8 cellular contexts compared by ENCODE assay signal in the genomic region with DNA sequence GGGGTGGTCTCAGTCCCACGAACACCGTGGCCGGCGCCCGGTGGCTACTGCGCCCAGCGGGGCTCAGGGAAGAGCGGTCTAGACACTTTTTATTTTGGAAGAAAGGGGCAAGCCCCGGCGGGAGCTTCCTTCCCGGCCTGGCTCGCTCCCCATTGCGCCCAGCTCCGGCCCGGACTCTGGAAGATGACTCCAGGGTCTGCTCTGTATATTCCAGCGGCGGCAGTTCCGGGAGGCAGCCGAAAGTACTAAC.
DNase-seq lines count a peak whose midpoint lies in the region; ATAC-seq and TF ChIP-seq lines count a peak whose summit lies in the region.

No MANE protein-coding gene starts in this region.

- intact Hi-C loops in activated naive CD4-positive, alpha-beta T cell treated with anti-CD3 and anti-CD28 coated beads for 36 hours (cut with micrococcal nuclease): loop anchor here (1.0 to 5.0 kb wide), 5 partner anchors 84 to 439 kb away; partner anchors contain the start of gene PWP1
- intact Hi-C loops in uterus (cut with DNase I; ENCODE audit: low total_unique reads): no loop called here

- TF ChIP-seq CTCF in cardiac fibroblast (IDR thresholded peaks at IDR 0.05; ENCODE audit: low read depth, low read length): no peak
- no peak for TF ChIP-seq CTCF in lung (IDR thresholded peaks at IDR 0.05; ENCODE audit: control extremely low read depth, extremely low read depth)
- TF ChIP-seq CTCF in type B pancreatic cell (conservative IDR thresholded peaks at IDR 0.05): no peak
- TF ChIP-seq CTCF in uterus (IDR thresholded peaks at IDR 0.05): no peak

- peaks cover 29% of the 10 kb centered on the region for H3K4me1 Mint-ChIP-seq in activated naive CD4-positive, alpha-beta T cell treated with anti-CD3 and anti-CD28 coated beads for 36 hours (ENCODE audit: low read depth)
- peaks cover 18% of the 10 kb centered on the region for H3K4me1 Mint-ChIP-seq in type B pancreatic cell (ENCODE audit: unreplicated experiment)

- H3K4me1 ChIP-seq in lung (ENCODE audit: control insufficient read depth in 2 of 2, insufficient read depth in 2 of 2, low read length in 2 of 2) (peaks cover 0 to 33% of the 10 kb centered on the region in 2 donors), uterus (peaks cover 0 to 11% of the 10 kb centered on the region in 2 donors)

- no peaks in the 10 kb centered on the region for H3K27me3 Mint-ChIP-seq in activated naive CD4-positive, alpha-beta T cell treated with anti-CD3 and anti-CD28 coated beads for 36 hours (ENCODE audit: low read depth)
- peaks cover 75% of the 10 kb centered on the region for H3K27me3 Mint-ChIP-seq in type B pancreatic cell

- WGBS in lung, 2 donors: 0 to 1% methylated on average over 19 of the region's 19 CpGs

- H3K27me3 ChIP-seq in lung (ENCODE audit: control insufficient read depth, insufficient read depth) (peaks cover 17% of the 10 kb centered on the region), uterus (peaks cover 0 to 6% of the 10 kb centered on the region in 2 donors)

- ATAC-seq in lung (ENCODE audit: insufficient read depth, low FRiP score): no peak
- no peak for ATAC-seq in HG02840 (IDR thresholded peaks at IDR 0.05; ENCODE audit: low FRiP score, unreplicated experiment)

- H3K36me3 ChIP-seq in lung (ENCODE audit: control insufficient read depth in 2 of 2, insufficient read depth in 2 of 2, low read length in 2 of 2): no peaks in the 10 kb centered on the region
- no peaks in the 10 kb centered on the region for H3K36me3 ChIP-seq in uterus

- H3K4me3 ChIP-seq in cardiac fibroblast (replicated peaks in 1 of 2; ENCODE audit: low read depth in 2 of 2, low read length in 2 of 2) (peak overlapping the region; percentile 48 to 53), lung (peak overlapping the region; percentile 9), uterus (peak overlapping the region in 1 of 2 donors; percentile 23)

- CTCF ChIA-PET in activated naive CD4-positive, alpha-beta T cell treated with anti-CD3 and anti-CD28 coated beads for 36 hours (lab: Charles Lee): interaction anchor here (1.0 to 6.3 kb wide), 6 partner anchors 9 to 289 kb away, joined by 3 to 51 read pairs (median 6); no protein-coding TSS in a partner anchor

- H3K27ac Mint-ChIP-seq in activated naive CD4-positive, alpha-beta T cell treated with anti-CD3 and anti-CD28 coated beads for 36 hours: no peak overlapping the region
- H3K27ac Mint-ChIP-seq in type B pancreatic cell: peak overlapping the region; percentile 35

- DNase-seq in activated naive CD4-positive, alpha-beta T cell treated with anti-CD3 and anti-CD28 coated beads for 36 hours: no peak
- DNase-seq in activated naive CD4-positive, alpha-beta T cell treated with Interleukin-2 at 50 U/mL for 16 hours: no peak
- DNase-seq in cardiac fibroblast (ENCODE audit: low read depth in 2 of 2): no peak
- DNase-seq in lung (ENCODE audit: low spot score): no peak
- DNase-seq in type B pancreatic cell (ENCODE audit: extremely low spot score, unreplicated experiment): peak; percentile 70
- DNase-seq in uterus: no peak
- DNase-seq in NCI-H1105 treated with DMSO at 0.1 percent for 48 hours (lab: John Stamatoyannopoulos, UW): no peak

- H3K27ac ChIP-seq in lung (ENCODE audit: low read depth in 1 of 2, low read length in 1 of 2) (no peak overlapping the region), uterus (no peak overlapping the region)

- H3K9me3 ChIP-seq in lung (ENCODE audit: control insufficient read depth in 2 of 2, insufficient read depth in 1 of 2, low read length in 1 of 2) (peaks cover 0 to 2% of the 10 kb centered on the region in 2 donors), uterus (no peaks in the 10 kb centered on the region)

- H3K9me3 Mint-ChIP-seq in activated naive CD4-positive, alpha-beta T cell treated with anti-CD3 and anti-CD28 coated beads for 36 hours: no peaks in the 10 kb centered on the region
- no peaks in the 10 kb centered on the region for H3K9me3 Mint-ChIP-seq in type B pancreatic cell

- TF ChIP-seq POLR2A in uterus (IDR thresholded peaks at IDR 0.05): no peak

- H3K36me3 Mint-ChIP-seq in activated naive CD4-positive, alpha-beta T cell treated with anti-CD3 and anti-CD28 coated beads for 36 hours (ENCODE audit: low read depth): peaks cover 4% of the 10 kb centered on the region
- no peaks in the 10 kb centered on the region for H3K36me3 Mint-ChIP-seq in type B pancreatic cell

- peak overlapping the region; percentile 85 for H3K4me3 Mint-ChIP-seq in activated naive CD4-positive, alpha-beta T cell treated with anti-CD3 and anti-CD28 coated beads for 36 hours
- peak overlapping the region; percentile 97 for H3K4me3 Mint-ChIP-seq in type B pancreatic cell
